11 cellular contexts compared by ENCODE assay signal in genomic region chr7:27245798-27246691, GRCh38. TPM values are rescaled to one million over a fixed set of nuclear protein-coding genes. Genes with fewer than 3 reads are reported as not detected.
DNase-seq lines count a peak whose midpoint lies in the region; ATAC-seq, FAIRE-seq and TF ChIP-seq lines count a peak whose summit lies in the region.
"Had no signal": no experiment of that assay in that cellular context is flagged by ENCODE, and none has a peak within 500 bp of the region (broad histone marks: within the 10 kb centered on the region; RNA-seq: fewer than 3 reads in every experiment).

No MANE protein-coding gene starts in this region.

- no peaks in the 10 kb centered on the region for H3K36me3 ChIP-seq in bronchial epithelial cell (ENCODE audit: control insufficient read depth, insufficient read depth, low read length)
- H3K36me3 ChIP-seq in mucosa of descending colon (ENCODE audit: low read depth), result no peaks in the 10 kb centered on the region

- H3K4me3 Mint-ChIP-seq in activated naive CD8-positive, alpha-beta T cell treated with anti-CD3 and anti-CD28 coated beads for 36 hours, result no peak overlapping the region
- H3K4me3 Mint-ChIP-seq in activated naive CD8-positive, alpha-beta T cell treated with anti-CD3 and anti-CD28 coated beads, Interleukin-2, amount 50 U/mL, for 24 hours, result no peak overlapping the region
- peak overlapping the region; percentile 52 for H3K4me3 Mint-ChIP-seq in type B pancreatic cell

- no peaks in the 10 kb centered on the region for H3K9me3 Mint-ChIP-seq in activated naive CD8-positive, alpha-beta T cell treated with anti-CD3 and anti-CD28 coated beads for 36 hours
- H3K9me3 Mint-ChIP-seq in activated naive CD8-positive, alpha-beta T cell treated with anti-CD3 and anti-CD28 coated beads, Interleukin-2, amount 50 U/mL, for 24 hours, result no peaks in the 10 kb centered on the region
- no peaks in the 10 kb centered on the region for H3K9me3 Mint-ChIP-seq in type B pancreatic cell

- H3K4me1 Mint-ChIP-seq in activated naive CD8-positive, alpha-beta T cell treated with anti-CD3 and anti-CD28 coated beads for 36 hours, result peaks cover 18% of the 10 kb centered on the region
- H3K4me1 Mint-ChIP-seq in activated naive CD8-positive, alpha-beta T cell treated with anti-CD3 and anti-CD28 coated beads, Interleukin-2, amount 50 U/mL, for 24 hours, result peaks cover 11% of the 10 kb centered on the region
- peaks cover 23% of the 10 kb centered on the region for H3K4me1 Mint-ChIP-seq in type B pancreatic cell (ENCODE audit: unreplicated experiment)

- peaks cover 35% of the 10 kb centered on the region for H3K4me1 ChIP-seq in mucosa of descending colon (ENCODE audit: low read depth)

- H3K9me3 ChIP-seq in mucosa of descending colon, result no peaks in the 10 kb centered on the region

- H3K27ac Mint-ChIP-seq in activated naive CD8-positive, alpha-beta T cell treated with anti-CD3 and anti-CD28 coated beads for 36 hours, result no peak overlapping the region
- H3K27ac Mint-ChIP-seq in activated naive CD8-positive, alpha-beta T cell treated with anti-CD3 and anti-CD28 coated beads, Interleukin-2, amount 50 U/mL, for 24 hours, result no peak overlapping the region
- H3K27ac Mint-ChIP-seq in type B pancreatic cell, result no peak overlapping the region

- FAIRE-seq in bronchial epithelial cell (lab: Jason Lieb, UNC), result no peak
- FAIRE-seq: TTC549 had no signal

- H3K27me3 ChIP-seq in bronchial epithelial cell (ENCODE audit: control insufficient read depth, insufficient read depth, low read length), result peaks cover 94% of the 10 kb centered on the region

- ATAC-seq in activated naive CD8-positive, alpha-beta T cell treated with anti-CD3 and anti-CD28 coated beads, Interleukin-2, amount 50 U/mL, for 24 hours, result no peak
- ATAC-seq in mucosa of descending colon (peak; percentile 79), HG03135 (IDR thresholded peaks at IDR 0.05; ENCODE audit: unreplicated experiment) (no peak)

- intact Hi-C loops in mucosa of descending colon (cut with DNase I, micrococcal nuclease), result no loop called here

- H3K36me3 Mint-ChIP-seq in activated naive CD8-positive, alpha-beta T cell treated with anti-CD3 and anti-CD28 coated beads for 36 hours, result no peaks in the 10 kb centered on the region
- H3K36me3 Mint-ChIP-seq in activated naive CD8-positive, alpha-beta T cell treated with anti-CD3 and anti-CD28 coated beads, Interleukin-2, amount 50 U/mL, for 24 hours (ENCODE audit: low read depth), result no peaks in the 10 kb centered on the region
- H3K36me3 Mint-ChIP-seq in type B pancreatic cell, result peaks cover 3% of the 10 kb centered on the region

- TF ChIP-seq CTCF in bronchial epithelial cell (IDR thresholded peaks at IDR 0.05; ENCODE audit: insufficient read depth, low read length, severe bottlenecking) (no peak), mucosa of descending colon (IDR thresholded peaks at IDR 0.05) (no peak), type B pancreatic cell (conservative IDR thresholded peaks at IDR 0.05) (peak; percentile 17)

- H3K4me3 ChIP-seq in bronchial epithelial cell (ENCODE audit: low read depth, low read length), result peak overlapping the region; percentile 1
- H3K4me3 ChIP-seq in mucosa of descending colon, result no peak overlapping the region

- peaks cover 98% of the 10 kb centered on the region for H3K27me3 Mint-ChIP-seq in activated naive CD8-positive, alpha-beta T cell treated with anti-CD3 and anti-CD28 coated beads for 36 hours
- H3K27me3 Mint-ChIP-seq in activated naive CD8-positive, alpha-beta T cell treated with anti-CD3 and anti-CD28 coated beads, Interleukin-2, amount 50 U/mL, for 24 hours, result peaks cover 93% of the 10 kb centered on the region
- H3K27me3 Mint-ChIP-seq in type B pancreatic cell, result peaks cover 96% of the 10 kb centered on the region

- DNase-seq in activated naive CD8-positive, alpha-beta T cell treated with anti-CD3 and anti-CD28 coated beads for 36 hours, result peak; percentile 47
- DNase-seq in activated naive CD8-positive, alpha-beta T cell treated with anti-CD3 and anti-CD28 coated beads, Interleukin-2, amount 50 U/mL, for 24 hours, result no peak
- peak; percentile 23 for DNase-seq in bronchial epithelial cell (ENCODE audit: low read depth)
- DNase-seq in mucosa of descending colon, result peak; percentile 46 to 69 (median 67)
- no peak for DNase-seq in type B pancreatic cell (ENCODE audit: extremely low spot score, unreplicated experiment)
- no peak for DNase-seq in superior temporal gyrus (ENCODE audit: extremely low spot score)
- no peak for DNase-seq in GM19240 (ENCODE audit: insufficient read length, low spot score)
- DNase-seq: amniotic stem cell, NCI-H187 treated with DMSO at 0.1 percent for 48 hours had no signal

RNA-seq across cellular contexts. Expression of gene EVX1, which starts 3.4 kb away (rescaled TPM):
- total RNA-seq in activated naive CD8-positive, alpha-beta T cell treated with anti-CD3 and anti-CD28 coated beads for 36 hours, result not detected
- total RNA-seq in bronchial epithelial cell, result not detected in 2 replicates
- 1 to 10 TPM in 1 of 3 donors, under 1 TPM in 1, not detected in 1; 0.43 to 2.7 TPM for total RNA-seq in mucosa of descending colon
- 0.41 and 0.71 TPM in 2 replicates for total RNA-seq in type B pancreatic cell (ENCODE audit: low replicate concordance)

RNA-seq across cellular contexts. Expression of gene HOXA13, which starts 46.2 kb away (rescaled TPM):
- total RNA-seq in activated naive CD8-positive, alpha-beta T cell treated with anti-CD3 and anti-CD28 coated beads for 36 hours, result not detected
- total RNA-seq in bronchial epithelial cell (under 0.01 TPM in 1 of 2 replicates, not detected in the other), mucosa of descending colon (10 to 100 TPM; 28.0 to 54.3 (median 42.2) TPM), type B pancreatic cell (ENCODE audit: low replicate concordance) (0.75 and 1.5 TPM in 2 replicates)

Comparison
In these comparisons a context has a peak if more than half of its experiments do, and no peak if none do; other contexts are left out.
1. DNase-seq: peak in activated naive CD8-positive, alpha-beta T cell treated with anti-CD3 and anti-CD28 coated beads for 36 hours (single experiment), bronchial epithelial cell (single experiment) and mucosa of descending colon (3 of 3); none in activated naive CD8-positive, alpha-beta T cell treated with anti-CD3 and anti-CD28 coated beads, Interleukin-2, amount 50 U/mL, for 24 hours (single experiment), type B pancreatic cell (single experiment), superior temporal gyrus (single experiment) and GM19240 (single experiment).
2. RNA of gene HOXA13, which starts 46.2 kb away (total RNA-seq): 28.0 to 54.3 TPM in mucosa of descending colon; 0.75 to 1.5 TPM in type B pancreatic cell, not detected in activated naive CD8-positive, alpha-beta T cell treated with anti-CD3 and anti-CD28 coated beads for 36 hours and under 0.01 TPM in bronchial epithelial cell; every median in the first group is over 10 times any median in the second.